Comparison of ENCODE assay signal across 17 cellular contexts in the genomic region with DNA sequence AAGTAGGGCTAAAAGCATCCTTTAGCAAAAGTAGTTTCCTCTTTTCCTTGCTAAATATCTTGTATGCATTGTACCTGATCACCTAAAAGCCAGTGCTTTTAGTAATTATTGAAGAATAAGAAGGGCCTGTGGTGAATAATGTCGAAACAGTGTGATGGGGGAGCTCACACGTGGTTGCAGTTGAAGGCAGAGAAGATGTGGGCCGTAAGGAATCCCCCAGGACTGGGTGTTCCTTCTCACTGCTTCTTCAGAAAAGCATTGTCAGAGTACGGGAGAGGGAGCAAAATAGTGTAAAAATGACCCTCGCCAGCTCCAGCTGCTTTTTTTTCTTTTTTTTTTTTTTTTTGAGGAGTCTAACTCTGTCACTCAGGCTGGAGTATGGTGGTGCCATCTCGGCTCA.
"Had no signal": no experiment of that assay in that cellular context is flagged by ENCODE, and none has a peak within 500 bp of the region (broad histone marks: within the 10 kb centered on the region; RNA-seq: fewer than 3 reads in every experiment).

No MANE protein-coding gene starts in this region.

- H3K4me3 Mint-ChIP-seq: activated CD4-positive, alpha-beta memory T cell treated with anti-CD3 and anti-CD28 coated beads for 36 hours; activated naive CD8-positive, alpha-beta T cell treated with anti-CD3 and anti-CD28 coated beads for 36 hours; activated T-helper 1 cell treated with anti-CD3 and anti-CD28 coated beads, Interleukin-12 subunit alpha, Interleukin-12 subunit beta, Interleukin-2, Interleukin-4 antibody, amounts not matched to agents 30 ng/mL and 10 ng/mL and 1 ng/mL, durations not matched to agents 14 hours and 24 hours and 36 hours; naive thymus-derived CD4-positive, alpha-beta T cell; WTC11 had no signal

- H3K27ac ChIP-seq: prostate gland, stomach, upper lobe of left lung had no signal

- ATAC-seq: naive thymus-derived CD4-positive, alpha-beta T cell; WTC11 had no signal

- H3K4me3 ChIP-seq: prostate gland, right atrium auricular region, stomach, upper lobe of left lung had no signal

- H3K9me3 Mint-ChIP-seq: activated CD4-positive, alpha-beta memory T cell treated with anti-CD3 and anti-CD28 coated beads for 36 hours; activated naive CD8-positive, alpha-beta T cell treated with anti-CD3 and anti-CD28 coated beads for 36 hours; activated T-helper 1 cell treated with anti-CD3 and anti-CD28 coated beads, Interleukin-12 subunit alpha, Interleukin-12 subunit beta, Interleukin-2, Interleukin-4 antibody, amounts not matched to agents 30 ng/mL and 10 ng/mL and 1 ng/mL, durations not matched to agents 14 hours and 24 hours and 36 hours; WTC11 had no signal

- H3K36me3 Mint-ChIP-seq: activated CD4-positive, alpha-beta memory T cell treated with anti-CD3 and anti-CD28 coated beads for 36 hours; activated naive CD8-positive, alpha-beta T cell treated with anti-CD3 and anti-CD28 coated beads for 36 hours; naive thymus-derived CD4-positive, alpha-beta T cell; WTC11 had no signal

- H3K36me3 ChIP-seq: prostate gland, right atrium auricular region, stomach, upper lobe of left lung had no signal

- H3K27me3 ChIP-seq: right atrium auricular region, stomach, upper lobe of left lung had no signal

- H3K27me3 Mint-ChIP-seq: activated naive CD8-positive, alpha-beta T cell treated with anti-CD3 and anti-CD28 coated beads for 36 hours had no signal

- H3K9me3 ChIP-seq: prostate gland, right atrium auricular region, stomach, upper lobe of left lung had no signal

- H3K4me1 Mint-ChIP-seq: activated naive CD8-positive, alpha-beta T cell treated with anti-CD3 and anti-CD28 coated beads for 36 hours; WTC11 had no signal

- H3K27ac Mint-ChIP-seq: activated CD4-positive, alpha-beta memory T cell treated with anti-CD3 and anti-CD28 coated beads for 36 hours; activated naive CD8-positive, alpha-beta T cell treated with anti-CD3 and anti-CD28 coated beads for 36 hours; activated T-helper 1 cell treated with anti-CD3 and anti-CD28 coated beads, Interleukin-12 subunit alpha, Interleukin-12 subunit beta, Interleukin-2, Interleukin-4 antibody, amounts not matched to agents 30 ng/mL and 10 ng/mL and 1 ng/mL, durations not matched to agents 14 hours and 24 hours and 36 hours; naive thymus-derived CD4-positive, alpha-beta T cell; WTC11 had no signal

- H3K4me1 ChIP-seq: prostate gland, stomach, upper lobe of left lung had no signal

- DNase-seq: activated CD4-positive, alpha-beta memory T cell treated with anti-CD3 and anti-CD28 coated beads for 36 hours; activated CD4-positive, alpha-beta T cell treated with anti-CD3 and anti-CD28 coated beads for 4 hours; activated naive CD8-positive, alpha-beta T cell treated with anti-CD3 and anti-CD28 coated beads for 36 hours; activated T-cell treated with anti-CD3 and anti-CD28 coated beads for 4 hours; amniotic stem cell; dermis blood vessel endothelial cell; mesendoderm; naive thymus-derived CD4-positive, alpha-beta T cell; stimulated activated CD4-positive, alpha-beta T cell treated with anti-CD3 and anti-CD28 coated beads, Interleukin-12 subunit alpha, Interleukin-12 subunit beta, amount 100 ng/mL, for 4 hours; stimulated activated CD4-positive, alpha-beta T cell treated with anti-CD3 and anti-CD28 coated beads, Interleukin-1b, Interleukin-23, amount 100 ng/mL, for 48 hours; stimulated activated CD8-positive, alpha-beta memory T cell treated with anti-CD3 and anti-CD28 coated beads, Interleukin-4, amount 100 ng/mL, for 48 hours; stomach; upper lobe of left lung had no signal
